ENCODE assay signal across 14 cellular contexts in the genomic region with DNA sequence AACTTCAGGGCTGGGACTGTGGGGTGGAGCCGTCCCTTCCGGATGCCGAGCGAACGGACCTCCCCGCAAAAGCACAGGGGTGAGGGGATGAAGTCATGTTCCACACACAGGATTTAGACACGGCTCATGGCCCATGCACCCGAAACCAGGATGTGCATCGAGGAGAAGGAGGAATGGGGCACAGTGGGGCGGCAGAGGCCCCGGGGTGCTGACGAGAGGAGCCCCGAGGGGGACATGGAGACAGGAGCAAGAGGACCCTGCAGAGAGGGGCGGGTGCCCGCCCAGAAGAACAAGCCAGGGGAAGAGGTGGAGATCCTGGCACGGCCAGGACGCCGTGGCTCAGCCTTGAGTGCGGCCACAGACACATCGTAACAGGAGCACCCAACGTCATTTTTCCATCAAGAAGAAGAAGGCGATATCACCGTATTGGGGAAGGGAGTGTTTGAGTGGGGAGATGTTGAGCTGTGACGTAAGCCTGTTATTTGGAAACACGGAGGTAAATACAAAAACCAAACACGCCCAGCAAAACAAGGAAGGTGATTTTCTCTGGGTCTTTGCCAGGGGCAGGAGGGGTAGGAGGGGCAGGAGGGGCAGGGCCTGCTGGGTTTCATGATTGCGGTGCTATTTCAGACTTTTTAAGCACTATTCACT. TPM values are rescaled to one million over a fixed set of nuclear protein-coding genes. Genes with fewer than 3 reads are reported as not detected.
DNase-seq lines count a peak whose midpoint lies in the region; ATAC-seq and TF ChIP-seq lines count a peak whose summit lies in the region.
"Had no signal": no experiment of that assay in that cellular context is flagged by ENCODE, and none has a peak within 500 bp of the region (broad histone marks: within the 10 kb centered on the region; RNA-seq: fewer than 3 reads in every experiment).

No MANE protein-coding gene starts in this region.

- POLR2A ChIA-PET in PC-3 (lab: Charles Lee; ENCODE audit: unreplicated experiment) = no interaction called here

- no TSS peak for BruUV-seq in PC-3 (replicated peaks; lab: Mats Ljungman, UMichigan)

- H3K27me3 ChIP-seq in PC-3 (ENCODE audit: low read length) = no peaks in the 10 kb centered on the region
- H3K27me3 ChIP-seq: ovary had no signal

- H3K4me3 ChIP-seq in PC-3 (ENCODE audit: low read length) = no peak overlapping the region
- H3K4me3 ChIP-seq: ovary, suprapubic skin had no signal

- H3K9me2 ChIP-seq in PC-3 (replicated peaks; ENCODE audit: low read length) = no peaks in the 10 kb centered on the region

- no peaks in the 10 kb centered on the region for H3F3A ChIP-seq in PC-3 (ENCODE audit: low read length, unreplicated experiment)

- H3K79me2 ChIP-seq in PC-3 (ENCODE audit: low read length) = no peaks in the 10 kb centered on the region

- H3K4me2 ChIP-seq in PC-3 (ENCODE audit: low read length) = no peak overlapping the region

- no peak overlapping the region for H2AFZ ChIP-seq in PC-3 (ENCODE audit: low read length)

- CTCF ChIA-PET in PC-3 (lab: Charles Lee) = interaction anchor here (0.6 kb wide), 1 partner anchor 220 kb away, joined by 3 read pairs; no protein-coding TSS in a partner anchor

- no peak overlapping the region for H3K9ac ChIP-seq in PC-3 (ENCODE audit: low read length)

- peaks cover 8% of the 10 kb centered on the region; the same call in 1 of the 2 replicates for H3K9me3 ChIP-seq in PC-3 (ENCODE audit: low read length)
- H3K9me3 ChIP-seq: ovary had no signal

- no peak overlapping the region for H3K27ac ChIP-seq in PC-3 (ENCODE audit: low read length)
- H3K27ac ChIP-seq: ovary, suprapubic skin had no signal

- no peaks in the 10 kb centered on the region for H3K4me1 ChIP-seq in PC-3 (ENCODE audit: insufficient read depth, low read length)

- H4K20me1 ChIP-seq in PC-3 (ENCODE audit: low read length) = no peaks in the 10 kb centered on the region

- H3K36me3 ChIP-seq in PC-3 (ENCODE audit: low read depth, low read length) = peaks cover 9% of the 10 kb centered on the region; the same call in 1 of the 2 replicates
- H3K36me3 ChIP-seq: ovary had no signal

- intact Hi-C loops in left cardiac atrium (cut with DNase I) = no loop called here
- intact Hi-C loops in Right ventricle myocardium inferior (cut with DNase I) = no loop called here
- intact Hi-C loops in PC-3 (cut with micrococcal nuclease) = no loop called here

- DNase-seq in left cardiac atrium (peak; percentile 34), Right ventricle myocardium inferior (ENCODE audit: missing footprints) (no peak), PC-3 (peak; percentile 12), kidney tubule cell (ENCODE audit: low spot score) (peak; percentile 36), NCI-H510A (lab: John Stamatoyannopoulos, UW) (no peak), OCI-M2 (lab: John Stamatoyannopoulos, UW; ENCODE audit: unreplicated experiment) (no peak), SK-N-DZ (ENCODE audit: low spot score) (no peak)
- DNase-seq: islet precursor cell, NCI-H1417 treated with DMSO at 0.1 percent for 48 hours had no signal

- no peak for ATAC-seq in left cardiac atrium
- ATAC-seq in Right ventricle myocardium inferior = no peak
- ATAC-seq in PC-3 = no peak; the same call in 1 of the 2 replicates
- no peak for ATAC-seq in HG03565 (IDR thresholded peaks at IDR 0.05; ENCODE audit: unreplicated experiment)
- ATAC-seq: activated T-helper 17 cell treated with anti-CD3 and anti-CD28 coated beads, Interleukin-2, amount 50 U/mL, for 72 hours had no signal

- no peak for TF ChIP-seq CTCF in PC-3 (conservative IDR thresholded peaks at IDR 0.05; ENCODE audit: low read depth, low read length)

RNA-seq across cellular contexts. Expression of a gene that starts 25.3 kb away (rescaled TPM):
- total RNA-seq in left cardiac atrium (not detected), Right ventricle myocardium inferior (not detected), PC-3 (2014; rRNA removed) (not detected in 2 replicates)
- not detected in 2 replicates for polyA plus RNA-seq in SK-N-DZ (2014; cell fraction: cytosol; rRNA removed)
- not detected in 2 replicates for polyA plus RNA-seq in SK-N-DZ (2014; cell fraction: nucleus; rRNA removed)
- total RNA-seq: activated T-helper 17 cell treated with anti-CD3 and anti-CD28 coated beads, Interleukin-2, amount 50 U/mL, for 72 hours; CD8-positive, alpha-beta memory T cell; ovary; suprapubic skin had no signal
- polyA plus RNA-seq: CD8-positive, alpha-beta memory T cell; ovary had no signal

Comparison
In these comparisons a context has a peak if more than half of its experiments do, and no peak if none do; other contexts are left out.
1. DNase-seq: peak in left cardiac atrium (single experiment), PC-3 (single experiment) and kidney tubule cell (single experiment); none in Right ventricle myocardium inferior (single experiment), NCI-H510A (single experiment), OCI-M2 (single experiment) and SK-N-DZ (single experiment).